ENCODE assay signal across 1 cellular context in the genomic region with DNA sequence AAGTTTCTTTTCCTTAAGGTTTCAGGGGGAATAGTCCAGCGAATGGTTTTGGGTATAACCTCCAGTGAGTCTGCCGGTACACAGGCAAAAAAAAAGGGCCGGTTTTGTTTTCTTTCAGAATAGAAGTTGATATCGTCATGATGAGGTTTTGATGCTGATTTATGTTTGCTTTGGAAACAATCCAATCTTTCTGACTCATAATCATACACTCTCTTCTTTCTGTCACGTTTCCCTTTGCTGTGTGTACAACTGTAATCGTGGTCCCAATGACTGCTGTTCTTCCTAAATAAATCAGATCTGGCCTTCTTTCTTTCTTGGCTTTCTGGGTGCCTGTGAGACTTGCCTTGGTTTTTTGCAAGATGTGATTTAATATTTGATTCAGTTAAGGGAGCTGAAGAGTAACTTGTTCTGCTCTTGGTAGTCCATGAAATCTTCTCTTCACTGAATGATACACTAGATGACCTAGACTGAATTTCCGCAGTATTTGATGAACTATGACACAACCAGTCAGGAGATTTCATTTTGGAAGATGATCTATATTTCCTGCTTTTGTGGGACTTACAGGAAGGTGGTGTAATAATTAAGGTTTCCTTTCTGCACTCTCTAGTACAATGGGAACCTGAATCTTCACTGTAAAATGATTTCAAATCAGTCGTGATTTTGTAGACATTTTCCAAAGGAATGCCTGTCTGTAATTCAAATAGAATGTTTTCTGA.
TF ChIP-seq lines count a peak whose summit lies in the region.

No MANE protein-coding gene starts in this region.

TF ChIP-seq in HepG2, 621 proteins besides CTCF, POLR2A, EP300 and RAD21 (continued from another document):
- TF ChIP-seq, protein P1, sequence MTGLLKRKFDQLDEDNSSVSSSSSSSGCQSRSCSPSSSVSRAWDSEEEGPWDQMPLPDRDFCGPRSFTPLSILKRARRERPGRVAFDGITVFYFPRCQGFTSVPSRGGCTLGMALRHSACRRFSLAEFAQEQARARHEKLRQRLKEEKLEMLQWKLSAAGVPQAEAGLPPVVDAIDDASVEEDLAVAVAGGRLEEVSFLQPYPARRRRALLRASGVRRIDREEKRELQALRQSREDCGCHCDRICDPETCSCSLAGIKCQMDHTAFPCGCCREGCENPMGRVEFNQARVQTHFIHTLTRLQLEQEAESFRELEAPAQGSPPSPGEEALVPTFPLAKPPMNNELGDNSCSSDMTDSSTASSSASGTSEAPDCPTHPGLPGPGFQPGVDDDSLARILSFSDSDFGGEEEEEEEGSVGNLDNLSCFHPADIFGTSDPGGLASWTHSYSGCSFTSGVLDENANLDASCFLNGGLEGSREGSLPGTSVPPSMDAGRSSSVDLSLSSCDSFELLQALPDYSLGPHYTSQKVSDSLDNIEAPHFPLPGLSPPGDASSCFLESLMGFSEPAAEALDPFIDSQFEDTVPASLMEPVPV (CRISPR knock-in tag; IDR thresholded peaks at IDR 0.05): no peak
- TF ChIP-seq ZNF329 (CRISPR knock-in tag; IDR thresholded peaks at IDR 0.05; ENCODE audit: low read depth): no peak
- TF ChIP-seq ZNF850 (CRISPR knock-in tag; conservative IDR thresholded peaks at IDR 0.05): no peak
- TF ChIP-seq MYNN (CRISPR knock-in tag; IDR thresholded peaks at IDR 0.05; ENCODE audit: low read depth): no peak
- TF ChIP-seq ZNF564 (CRISPR knock-in tag; IDR thresholded peaks at IDR 0.05): no peak
- no peak for TF ChIP-seq ZNF383 (CRISPR knock-in tag; IDR thresholded peaks at IDR 0.05; ENCODE audit: borderline replicate concordance)
- TF ChIP-seq ZNF30 (CRISPR knock-in tag; IDR thresholded peaks at IDR 0.05): no peak
